8 cellular contexts compared by ENCODE assay signal in genomic region chr17:7445011-7445927, GRCh38. TPM values are rescaled to one million over a fixed set of nuclear protein-coding genes. Genes with fewer than 3 reads are reported as not detected.
DNase-seq lines count a peak whose midpoint lies in the region; ATAC-seq and TF ChIP-seq lines count a peak whose summit lies in the region.

CHRNB1 (plus strand) TSS chr17:7445061; CDS start chr17:7445128, 67 bp downstream.

- TF ChIP-seq CTCF in foreskin fibroblast (IDR thresholded peaks at IDR 0.05; ENCODE audit: low read depth, low read length) = no peak

- H3K27ac Mint-ChIP-seq in activated T-helper 17 cell treated with anti-CD3 and anti-CD28 coated beads, Interleukin-2, amount 50 U/mL, for 72 hours = no peak within 1 kb of the TSS
- peak within 1 kb of the TSS in 5 of 9 donors; percentile 26 to 90 (median 39) for H3K27ac Mint-ChIP-seq in naive thymus-derived CD4-positive, alpha-beta T cell

- H3K4me1 Mint-ChIP-seq in activated T-helper 17 cell treated with anti-CD3 and anti-CD28 coated beads, Interleukin-2, amount 50 U/mL, for 72 hours = peaks cover 9% of the 10 kb centered on the region
- peaks cover 20 to 36% (median 29%) of the 10 kb centered on the region in 7 donors for H3K4me1 Mint-ChIP-seq in naive thymus-derived CD4-positive, alpha-beta T cell

- intact Hi-C loops in naive thymus-derived CD4-positive, alpha-beta T cell (cut with micrococcal nuclease) = loop anchor here in 1 of 2 donors (1.0 kb wide), 1 partner anchor 10 kb away; no protein-coding TSS in a partner anchor
- intact Hi-C loops in aorta (cut with DNase I) = no loop called here

- no peaks in the 10 kb centered on the region for H3K36me3 ChIP-seq in naive thymus-derived CD4-positive, alpha-beta T cell (ENCODE audit: control insufficient read depth in 2 of 3, insufficient read depth in 3 of 3, low read length in 3 of 3)
- no peaks in the 10 kb centered on the region for H3K36me3 ChIP-seq in aorta (ENCODE audit: control insufficient read depth in 1 of 2, insufficient read depth in 2 of 2, low read length in 1 of 2)

- H3K36me3 Mint-ChIP-seq in activated T-helper 17 cell treated with anti-CD3 and anti-CD28 coated beads, Interleukin-2, amount 50 U/mL, for 72 hours (ENCODE audit: low read depth) = peaks cover 12% of the 10 kb centered on the region
- H3K36me3 Mint-ChIP-seq in naive thymus-derived CD4-positive, alpha-beta T cell = peaks cover 0 to 41% (median 6%) of the 10 kb centered on the region in 5 donors

- peaks cover 4 to 26% of the 10 kb centered on the region in 2 donors for H3K4me1 ChIP-seq in naive thymus-derived CD4-positive, alpha-beta T cell (ENCODE audit: control insufficient read depth in 2 of 2, insufficient read depth in 2 of 2, low read length in 2 of 2)
- H3K4me1 ChIP-seq in aorta (ENCODE audit: control insufficient read depth in 1 of 2, insufficient read depth in 2 of 2, low read length in 2 of 2) = no peaks in the 10 kb centered on the region

- H3K9me3 Mint-ChIP-seq in activated T-helper 17 cell treated with anti-CD3 and anti-CD28 coated beads, Interleukin-2, amount 50 U/mL, for 72 hours = no peaks in the 10 kb centered on the region
- H3K9me3 Mint-ChIP-seq in naive thymus-derived CD4-positive, alpha-beta T cell = peaks cover 0 to 5% (median 0%) of the 10 kb centered on the region in 11 donors

- H3K9me3 ChIP-seq in naive thymus-derived CD4-positive, alpha-beta T cell (ENCODE audit: control insufficient read depth in 2 of 3, low read length in 3 of 3) = no peaks in the 10 kb centered on the region
- no peaks in the 10 kb centered on the region for H3K9me3 ChIP-seq in aorta (ENCODE audit: control insufficient read depth, low read length)

- CTCF ChIA-PET in naive thymus-derived CD4-positive, alpha-beta T cell (lab: Charles Lee) = interaction anchor here (0.6 to 1.5 kb wide), 6 partner anchors 8 to 207 kb away, joined by 3 to 5 read pairs (median 3); no protein-coding TSS in a partner anchor

- DNase-seq in EH (ENCODE audit: low read depth) = peak; percentile 52
- DNase-seq in LHCN-M2 (ENCODE audit: low read depth) = peak; percentile 86
- peak in 1 of 2 donors; percentile 69 for DNase-seq in foreskin fibroblast
- DNase-seq in naive thymus-derived CD4-positive, alpha-beta T cell = peak in 6 of 9 donors; percentile 35 to 52 (median 42)
- peak; percentile 87 to 90 for DNase-seq in aorta
- DNase-seq in NCI-H1092 (lab: John Stamatoyannopoulos, UW) = no peak

- peaks cover 9 to 34% of the 10 kb centered on the region in 2 donors for H3K27me3 ChIP-seq in naive thymus-derived CD4-positive, alpha-beta T cell (ENCODE audit: control insufficient read depth in 2 of 2, insufficient read depth in 2 of 2, low read length in 2 of 2)
- no peaks in the 10 kb centered on the region for H3K27me3 ChIP-seq in aorta (ENCODE audit: control insufficient read depth in 1 of 2, insufficient read depth in 2 of 2, low read length in 1 of 2)

- H3K27me3 Mint-ChIP-seq in activated T-helper 17 cell treated with anti-CD3 and anti-CD28 coated beads, Interleukin-2, amount 50 U/mL, for 72 hours = peaks cover 47% of the 10 kb centered on the region
- peaks cover 42 to 66% (median 55%) of the 10 kb centered on the region in 5 donors for H3K27me3 Mint-ChIP-seq in naive thymus-derived CD4-positive, alpha-beta T cell

- 5% methylated on average over 51 to 58 of the region's 58 CpGs for WGBS in aorta, 2 donors

- ATAC-seq in activated T-helper 17 cell treated with anti-CD3 and anti-CD28 coated beads, Interleukin-2, amount 50 U/mL, for 72 hours (replicated peaks) = peak; percentile 54
- peak; percentile 77 for ATAC-seq in naive thymus-derived CD4-positive, alpha-beta T cell
- ATAC-seq in aorta (ENCODE audit: low FRiP score) = peak; percentile 72
- no peak for ATAC-seq in GM21737 (IDR thresholded peaks at IDR 0.05; ENCODE audit: unreplicated experiment)

- peak within 1 kb of the TSS; percentile 32 to 39 for H3K4me3 ChIP-seq in foreskin fibroblast (ENCODE audit: low read depth in 1 of 2, low read length in 2 of 2)
- peak within 1 kb of the TSS; percentile 30 for H3K4me3 ChIP-seq in naive thymus-derived CD4-positive, alpha-beta T cell (ENCODE audit: low read length)
- H3K4me3 ChIP-seq in aorta (ENCODE audit: low read length in 2 of 2) = peak within 1 kb of the TSS; percentile 4 to 23

- H3K27ac ChIP-seq in naive thymus-derived CD4-positive, alpha-beta T cell (ENCODE audit: low read depth, low read length) = no peak within 1 kb of the TSS
- H3K27ac ChIP-seq in aorta (ENCODE audit: low read depth in 1 of 2, low read length in 2 of 2) = no peak within 1 kb of the TSS

- peak within 1 kb of the TSS; percentile 69 for H3K4me3 Mint-ChIP-seq in activated T-helper 17 cell treated with anti-CD3 and anti-CD28 coated beads, Interleukin-2, amount 50 U/mL, for 72 hours
- H3K4me3 Mint-ChIP-seq in naive thymus-derived CD4-positive, alpha-beta T cell = peak within 1 kb of the TSS; percentile 75 to 89 (median 84)

- POLR2A ChIA-PET in naive thymus-derived CD4-positive, alpha-beta T cell (lab: Charles Lee) = interaction anchor here (0.6 to 7.5 kb wide), 11 partner anchors 9 to 131 kb away, joined by 3 to 79 read pairs (median 3); partner anchors contain the start of genes POLR2A, SENP3, TMEM102 and ZBTB4

RNA-seq across cellular contexts. Expression of gene CHRNB1, which starts in this region (rescaled TPM):
- total RNA-seq in LHCN-M2 (2014; rRNA removed) (51.9 and 60.3 TPM in 2 replicates), aorta (1 to 10 TPM; 6.2 to 8.8 TPM)
- polyA plus RNA-seq in LHCN-M2 (2012) = 58.8 TPM
- 10 to 100 TPM; 10.9 to 13.0 TPM for total RNA-seq in activated T-helper 17 cell treated with anti-CD3 and anti-CD28 coated beads, Interleukin-2, amount 50 U/mL, for 72 hours
- total RNA-seq in naive thymus-derived CD4-positive, alpha-beta T cell = 10 to 100 TPM in 1 of 5 experiments, 1 to 10 TPM in 4; 6.0 to 14.6 (median 7.2) TPM
- polyA plus RNA-seq in naive thymus-derived CD4-positive, alpha-beta T cell = 10 to 100 TPM; 14.9 to 24.8 TPM
- polyA plus RNA-seq in aorta = 10 to 100 TPM; 11.6 to 18.3 TPM
